In genomic region chrX:31036895-31037294, GRCh38 we compare ENCODE assay signal across 8 cellular contexts. TPM values are rescaled to one million over a fixed set of nuclear protein-coding genes. Genes with fewer than 3 reads are reported as not detected.
DNase-seq lines count a peak whose midpoint lies in the region; ATAC-seq and TF ChIP-seq lines count a peak whose summit lies in the region.

No MANE protein-coding gene starts in this region.

- ATAC-seq in GM19397 (IDR thresholded peaks at IDR 0.05; ENCODE audit: unreplicated experiment) (peak; percentile 61), HG03378 (IDR thresholded peaks at IDR 0.05; ENCODE audit: unreplicated experiment) (peak; percentile 85), omental fat pad (ENCODE audit: low FRiP score) (no peak)

- DNase-seq in NCI-H2081 (lab: John Stamatoyannopoulos, UW): peak; percentile 14 to 60
- DNase-seq in NCI-H2081 treated with DMSO at 0.1 percent for 48 hours (lab: John Stamatoyannopoulos, UW): no peak
- DNase-seq in RPMI8226: peak; percentile 36
- DNase-seq in fibroblast of gingiva (ENCODE audit: low read depth): peak; percentile 4
- peak; percentile 23 for DNase-seq in omental fat pad (ENCODE audit: low spot score)
- DNase-seq in cerebellar nuclear complex (lab: John Stamatoyannopoulos, UW): no peak

- no peak for TF ChIP-seq CTCF in omental fat pad (IDR thresholded peaks at IDR 0.05)

RNA-seq across cellular contexts. Expression of gene FTHL17, which starts 34.9 kb away (rescaled TPM):
- total RNA-seq in omental fat pad: not detected

Comparison
In these comparisons a context has a peak if more than half of its experiments do, and no peak if none do; other contexts are left out.
1. DNase-seq: peak in NCI-H2081 (2 of 2), RPMI8226 (single experiment), fibroblast of gingiva (single experiment) and omental fat pad (single experiment); none in NCI-H2081 treated with DMSO at 0.1 percent for 48 hours (single experiment) and cerebellar nuclear complex (0 of 2).